17 cellular contexts compared by ENCODE assay signal in genomic region chr2:12709207-12709522, GRCh38. TPM values are rescaled to one million over a fixed set of nuclear protein-coding genes. Genes with fewer than 3 reads are reported as not detected.
DNase-seq lines count a peak whose midpoint lies in the region; ATAC-seq and TF ChIP-seq lines count a peak whose summit lies in the region.
"Had no signal": no experiment of that assay in that cellular context is flagged by ENCODE, and none has a peak within 500 bp of the region (broad histone marks: within the 10 kb centered on the region; RNA-seq: fewer than 3 reads in every experiment).

No MANE protein-coding gene starts in this region.

- no peak for TF ChIP-seq CTCF in activated B cell treated with CpG ODN at 0.5 μM for 24 hours (IDR thresholded peaks at IDR 0.05)
- no peak for TF ChIP-seq CTCF in thyroid gland (IDR thresholded peaks at IDR 0.05)
- no peak for TF ChIP-seq CTCF in esophagus squamous epithelium (IDR thresholded peaks at IDR 0.05)

- H3K27ac Mint-ChIP-seq in activated CD4-positive, alpha-beta T cell treated with anti-CD3 and anti-CD28 coated beads, Interleukin-2, amount 10 ng/mL, durations not matched to agents 7 days and 5 days = peak overlapping the region; percentile 89
- H3K27ac Mint-ChIP-seq in activated B cell treated with CpG ODN at 0.5 μM for 24 hours = no peak overlapping the region
- H3K27ac Mint-ChIP-seq in naive thymus-derived CD4-positive, alpha-beta T cell = peak overlapping the region; percentile 70 to 96 (median 90)
- H3K27ac Mint-ChIP-seq: H9 had no signal

- CTCF ChIA-PET in activated CD4-positive, alpha-beta T cell treated with anti-CD3 and anti-CD28 coated beads, Interleukin-2, amount 10 ng/mL, durations not matched to agents 7 days and 5 days (lab: Charles Lee) = interaction anchor here (0.6 to 1.3 kb wide), 2 partner anchors 35 to 181 kb away, joined by 3 to 4 read pairs; no protein-coding TSS in a partner anchor
- CTCF ChIA-PET in activated B cell treated with CpG ODN at 0.5 μM for 24 hours (lab: Charles Lee) = no interaction called here
- CTCF ChIA-PET in naive thymus-derived CD4-positive, alpha-beta T cell (lab: Charles Lee) = interaction anchor here (0.7 kb wide), 1 partner anchor 11 kb away, joined by 3 read pairs; no protein-coding TSS in a partner anchor

- no peak overlapping the region for H3K4me3 Mint-ChIP-seq in activated CD4-positive, alpha-beta T cell treated with anti-CD3 and anti-CD28 coated beads, Interleukin-2, amount 10 ng/mL, durations not matched to agents 7 days and 5 days
- no peak overlapping the region for H3K4me3 Mint-ChIP-seq in activated B cell treated with CpG ODN at 0.5 μM for 24 hours
- peak overlapping the region; percentile 54 to 77 (median 60) for H3K4me3 Mint-ChIP-seq in naive thymus-derived CD4-positive, alpha-beta T cell
- H3K4me3 Mint-ChIP-seq: H9 had no signal

- H3K4me3 ChIP-seq in naive thymus-derived CD4-positive, alpha-beta T cell (ENCODE audit: low read length) = no peak overlapping the region
- H3K4me3 ChIP-seq in thyroid gland (replicated peaks in 1 of 3) (no peak overlapping the region), esophagus squamous epithelium (no peak overlapping the region)

- peak overlapping the region; percentile 9 for H3K27ac ChIP-seq in naive thymus-derived CD4-positive, alpha-beta T cell (ENCODE audit: low read depth, low read length)
- H3K27ac ChIP-seq in thyroid gland (no peak overlapping the region), esophagus squamous epithelium (no peak overlapping the region)
- H3K27ac ChIP-seq: foreskin keratinocyte, WERI-Rb-1 had no signal

- peak; percentile 60 for DNase-seq in activated CD4-positive, alpha-beta T cell treated with anti-CD3 and anti-CD28 coated beads, Interleukin-2, amount 10 ng/mL, durations not matched to agents 7 days and 5 days
- DNase-seq in activated CD4-positive, alpha-beta T cell treated with anti-CD3 and anti-CD28 coated beads, Interleukin-2, amount 50 U/mL, for 48 hours = no peak
- DNase-seq in activated B cell treated with CpG ODN at 0.5 μM for 24 hours (no peak), thyroid gland (no peak), esophagus squamous epithelium (lab: John Stamatoyannopoulos, UW) (no peak)
- peak in 7 of 9 donors; percentile 28 to 75 (median 66) for DNase-seq in naive thymus-derived CD4-positive, alpha-beta T cell
- DNase-seq: ACHN; activated T-cell treated with anti-CD3 and anti-CD28 coated beads, Interleukin-2, amount 50 U/mL, for 1 hour; aorta; foreskin keratinocyte; H9; NCI-H2029 treated with DMSO at 0.1 percent for 48 hours; stimulated activated CD4-positive, alpha-beta T cell treated with anti-CD3 and anti-CD28 coated beads, Interleukin-1b, Interleukin-23, amount 100 ng/mL, for 48 hours; WERI-Rb-1 had no signal

- H3K4me1 ChIP-seq in naive thymus-derived CD4-positive, alpha-beta T cell (ENCODE audit: control insufficient read depth in 2 of 2, insufficient read depth in 2 of 2, low read length in 2 of 2) = peaks cover 41 to 50% of the 10 kb centered on the region in 2 donors
- H3K4me1 ChIP-seq in thyroid gland (no peaks in the 10 kb centered on the region), esophagus squamous epithelium (peaks cover 0 to 2% (median 2%) of the 10 kb centered on the region in 3 donors)
- H3K4me1 ChIP-seq: foreskin keratinocyte had no signal

- H3K36me3 ChIP-seq in naive thymus-derived CD4-positive, alpha-beta T cell (ENCODE audit: control insufficient read depth in 2 of 3, insufficient read depth in 3 of 3, low read length in 3 of 3) = no peaks in the 10 kb centered on the region
- H3K36me3 ChIP-seq in thyroid gland (no peaks in the 10 kb centered on the region), esophagus squamous epithelium (no peaks in the 10 kb centered on the region)
- H3K36me3 ChIP-seq: WERI-Rb-1 had no signal

- H3K27me3 Mint-ChIP-seq in activated CD4-positive, alpha-beta T cell treated with anti-CD3 and anti-CD28 coated beads, Interleukin-2, amount 10 ng/mL, durations not matched to agents 7 days and 5 days = no peaks in the 10 kb centered on the region
- no peaks in the 10 kb centered on the region for H3K27me3 Mint-ChIP-seq in activated B cell treated with CpG ODN at 0.5 μM for 24 hours
- no peaks in the 10 kb centered on the region for H3K27me3 Mint-ChIP-seq in naive thymus-derived CD4-positive, alpha-beta T cell

- peak; percentile 51 for ATAC-seq in HG02610 (IDR thresholded peaks at IDR 0.05; ENCODE audit: unreplicated experiment)
- peak; percentile 10 for ATAC-seq in activated B cell treated with CpG ODN at 0.5 μM for 24 hours (ENCODE audit: low read depth)
- peak; percentile 89 for ATAC-seq in naive thymus-derived CD4-positive, alpha-beta T cell
- ATAC-seq in GM18519 (IDR thresholded peaks at IDR 0.05; ENCODE audit: low FRiP score, unreplicated experiment) = no peak
- ATAC-seq: foreskin keratinocyte, sciatic nerve had no signal

- intact Hi-C loops in activated B cell treated with CpG ODN at 0.5 μM for 24 hours (cut with micrococcal nuclease) (no loop called here), thyroid gland (cut with DNase I) (no loop called here), esophagus squamous epithelium (cut with DNase I) (no loop called here)
- intact Hi-C loops in naive thymus-derived CD4-positive, alpha-beta T cell (cut with micrococcal nuclease) = loop anchor here in 1 of 2 donors (5.0 kb wide), 1 partner anchor 52 kb away; no protein-coding TSS in a partner anchor

- no peaks in the 10 kb centered on the region for H3K9me3 ChIP-seq in naive thymus-derived CD4-positive, alpha-beta T cell (ENCODE audit: control insufficient read depth in 2 of 3, low read length in 3 of 3)
- H3K9me3 ChIP-seq in thyroid gland = no peaks in the 10 kb centered on the region
- H3K9me3 ChIP-seq in esophagus squamous epithelium = peaks cover 0 to 5% (median 0%) of the 10 kb centered on the region in 3 donors

- TF ChIP-seq POLR2A in thyroid gland (IDR thresholded peaks at IDR 0.05) (no peak), esophagus squamous epithelium (IDR thresholded peaks at IDR 0.05) (no peak)

- H3K36me3 Mint-ChIP-seq in activated CD4-positive, alpha-beta T cell treated with anti-CD3 and anti-CD28 coated beads, Interleukin-2, amount 10 ng/mL, durations not matched to agents 7 days and 5 days (ENCODE audit: low read depth) = peaks cover 20% of the 10 kb centered on the region
- no peaks in the 10 kb centered on the region for H3K36me3 Mint-ChIP-seq in activated B cell treated with CpG ODN at 0.5 μM for 24 hours (ENCODE audit: low read depth)
- peaks cover 0 to 24% (median 0%) of the 10 kb centered on the region in 5 donors for H3K36me3 Mint-ChIP-seq in naive thymus-derived CD4-positive, alpha-beta T cell

- H3K9me3 Mint-ChIP-seq in activated CD4-positive, alpha-beta T cell treated with anti-CD3 and anti-CD28 coated beads, Interleukin-2, amount 10 ng/mL, durations not matched to agents 7 days and 5 days = peaks cover 9% of the 10 kb centered on the region
- H3K9me3 Mint-ChIP-seq in activated B cell treated with CpG ODN at 0.5 μM for 24 hours = no peaks in the 10 kb centered on the region
- H3K9me3 Mint-ChIP-seq in naive thymus-derived CD4-positive, alpha-beta T cell = peaks cover 0 to 12% (median 0%) of the 10 kb centered on the region in 11 donors

- POLR2A ChIA-PET in activated CD4-positive, alpha-beta T cell treated with anti-CD3 and anti-CD28 coated beads, Interleukin-2, amount 10 ng/mL, durations not matched to agents 7 days and 5 days (lab: Charles Lee) = no interaction called here
- POLR2A ChIA-PET in activated B cell treated with CpG ODN at 0.5 μM for 24 hours (lab: Charles Lee) = interaction anchor here (0.5 kb wide), 1 partner anchor 10 kb away, joined by 3 read pairs; no protein-coding TSS in a partner anchor
- POLR2A ChIA-PET in naive thymus-derived CD4-positive, alpha-beta T cell (lab: Charles Lee) = interaction anchor here (0.5 to 3.1 kb wide), 8 partner anchors 8 to 390 kb away, joined by 3 to 20 read pairs (median 4); partner anchors contain the start of gene TRIB2

- H3K27me3 ChIP-seq in naive thymus-derived CD4-positive, alpha-beta T cell (ENCODE audit: control insufficient read depth in 2 of 2, insufficient read depth in 2 of 2, low read length in 2 of 2) = no peaks in the 10 kb centered on the region
- H3K27me3 ChIP-seq in thyroid gland (no peaks in the 10 kb centered on the region), esophagus squamous epithelium (no peaks in the 10 kb centered on the region)
- H3K27me3 ChIP-seq: foreskin keratinocyte had no signal

- peaks cover 48% of the 10 kb centered on the region for H3K4me1 Mint-ChIP-seq in activated CD4-positive, alpha-beta T cell treated with anti-CD3 and anti-CD28 coated beads, Interleukin-2, amount 10 ng/mL, durations not matched to agents 7 days and 5 days
- H3K4me1 Mint-ChIP-seq in activated B cell treated with CpG ODN at 0.5 μM for 24 hours = peaks cover 30% of the 10 kb centered on the region
- peaks cover 45 to 88% (median 67%) of the 10 kb centered on the region in 7 donors for H3K4me1 Mint-ChIP-seq in naive thymus-derived CD4-positive, alpha-beta T cell
- H3K4me1 Mint-ChIP-seq: H9 had no signal

RNA-seq across cellular contexts. Expression of gene TRIB2, which starts 7.6 kb away (rescaled TPM):
- 10 to 100 TPM; 85.4 to 96.5 TPM for total RNA-seq in activated CD4-positive, alpha-beta T cell treated with anti-CD3 and anti-CD28 coated beads, Interleukin-2, amount 10 ng/mL, durations not matched to agents 7 days and 5 days
- total RNA-seq in activated B cell treated with CpG ODN at 0.5 μM for 24 hours (17.7 and 19.3 TPM in 2 replicates), thyroid gland (10 to 100 TPM; 30.8 to 59.8 (median 37.1) TPM), esophagus squamous epithelium (10 to 100 TPM in 3 of 4 donors, 1 to 10 TPM in 1; 9.8 to 42.2 (median 32.4) TPM)
- total RNA-seq in naive thymus-derived CD4-positive, alpha-beta T cell = 100 to 1,000 TPM in 3 of 5 experiments, 10 to 100 TPM in 2; 63.1 to 125 (median 110) TPM
- polyA plus RNA-seq in naive thymus-derived CD4-positive, alpha-beta T cell = 10 to 100 TPM; 41.3 to 57.7 TPM

Comparison
In these comparisons a context has a peak if more than half of its experiments do, and no peak if none do; other contexts are left out.
1. DNase-seq: peak in activated CD4-positive, alpha-beta T cell treated with anti-CD3 and anti-CD28 coated beads, Interleukin-2, amount 10 ng/mL, durations not matched to agents 7 days and 5 days (single experiment) and naive thymus-derived CD4-positive, alpha-beta T cell (7 of 9); none in activated CD4-positive, alpha-beta T cell treated with anti-CD3 and anti-CD28 coated beads, Interleukin-2, amount 50 U/mL, for 48 hours (0 of 2), activated B cell treated with CpG ODN at 0.5 μM for 24 hours (single experiment), thyroid gland (0 of 2) and esophagus squamous epithelium (single experiment).
2. H3K4me3 Mint-ChIP-seq: peak in naive thymus-derived CD4-positive, alpha-beta T cell (10 of 10); none in activated CD4-positive, alpha-beta T cell treated with anti-CD3 and anti-CD28 coated beads, Interleukin-2, amount 10 ng/mL, durations not matched to agents 7 days and 5 days (single experiment) and activated B cell treated with CpG ODN at 0.5 μM for 24 hours (single experiment).